1 cellular context compared by ENCODE assay signal in genomic region chr17:30429155-30429554, GRCh38.
TF ChIP-seq lines count a peak whose summit lies in the region.

No MANE protein-coding gene starts in this region.

TF ChIP-seq in SK-N-SH treated with all-trans-retinoic acid at 6 μM for 48 hours, 23 proteins besides CTCF, POLR2A, EP300 and RAD21 (continued from another document):
- TF ChIP-seq ZNF565 (CRISPR knock-in tag; conservative IDR thresholded peaks at IDR 0.05; ENCODE audit: low read depth) (no peak), ZNF70 (CRISPR knock-in tag; IDR thresholded peaks at IDR 0.05) (no peak)
